2 cellular contexts compared by ENCODE assay signal in the genomic region with DNA sequence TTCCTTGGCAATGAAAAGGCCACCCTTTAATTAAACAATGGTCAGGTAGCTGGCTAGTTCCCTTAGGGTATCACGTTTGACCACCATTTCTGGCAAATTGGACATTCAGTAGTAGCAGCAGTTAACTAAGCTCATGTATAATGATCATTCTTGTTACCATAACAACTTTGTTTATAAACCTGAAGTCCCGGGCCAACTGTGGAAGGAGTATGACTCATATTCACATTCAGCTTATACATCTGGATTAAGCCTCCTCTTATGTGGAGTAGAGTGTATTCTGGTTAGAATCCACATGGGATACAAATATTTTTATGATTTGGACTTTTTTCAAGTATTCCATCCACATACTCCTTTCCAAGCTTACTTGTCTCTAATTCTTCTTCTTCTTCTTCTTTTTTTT.
TF ChIP-seq lines count a peak whose summit lies in the region.

No MANE protein-coding gene starts in this region.

TF ChIP-seq in SK-N-SH treated with all-trans-retinoic acid at 6 μM for 48 hours, 23 proteins besides CTCF, POLR2A, EP300 and RAD21 (continued from another document):
- TF ChIP-seq, protein P1, sequence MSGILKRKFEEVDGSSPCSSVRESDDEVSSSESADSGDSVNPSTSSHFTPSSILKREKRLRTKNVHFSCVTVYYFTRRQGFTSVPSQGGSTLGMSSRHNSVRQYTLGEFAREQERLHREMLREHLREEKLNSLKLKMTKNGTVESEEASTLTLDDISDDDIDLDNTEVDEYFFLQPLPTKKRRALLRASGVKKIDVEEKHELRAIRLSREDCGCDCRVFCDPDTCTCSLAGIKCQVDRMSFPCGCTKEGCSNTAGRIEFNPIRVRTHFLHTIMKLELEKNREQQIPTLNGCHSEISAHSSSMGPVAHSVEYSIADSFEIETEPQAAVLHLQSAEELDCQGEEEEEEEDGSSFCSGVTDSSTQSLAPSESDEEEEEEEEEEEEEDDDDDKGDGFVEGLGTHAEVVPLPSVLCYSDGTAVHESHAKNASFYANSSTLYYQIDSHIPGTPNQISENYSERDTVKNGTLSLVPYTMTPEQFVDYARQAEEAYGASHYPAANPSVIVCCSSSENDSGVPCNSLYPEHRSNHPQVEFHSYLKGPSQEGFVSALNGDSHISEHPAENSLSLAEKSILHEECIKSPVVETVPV (CRISPR knock-in tag; IDR thresholded peaks at IDR 0.05): no peak
- TF ChIP-seq CSDC2 (CRISPR knock-in tag; IDR thresholded peaks at IDR 0.05) (no peak), ZNF70 (CRISPR knock-in tag; IDR thresholded peaks at IDR 0.05) (no peak), ZC3H10 (CRISPR knock-in tag; IDR thresholded peaks at IDR 0.05) (no peak), ZNF565 (CRISPR knock-in tag; conservative IDR thresholded peaks at IDR 0.05; ENCODE audit: low read depth) (no peak), ZFP3 (CRISPR knock-in tag; IDR thresholded peaks at IDR 0.05) (no peak), OSR1 (CRISPR knock-in tag; IDR thresholded peaks at IDR 0.05) (no peak), POU6F1 (CRISPR knock-in tag; IDR thresholded peaks at IDR 0.05; ENCODE audit: borderline replicate concordance, low read depth) (no peak), BACH2 (CRISPR knock-in tag; IDR thresholded peaks at IDR 0.05; ENCODE audit: borderline replicate concordance) (no peak)

TF ChIP-seq in SK-N-SH, 30 proteins besides CTCF, POLR2A, EP300 and RAD21:
- no peak for TF ChIP-seq REST (IDR thresholded peaks at IDR 0.05; ENCODE audit: low read depth, low read length)
- no peak for TF ChIP-seq USF2 (IDR thresholded peaks at IDR 0.05; ENCODE audit: borderline replicate concordance, low read depth, low read length)
- TF ChIP-seq, protein P2, sequence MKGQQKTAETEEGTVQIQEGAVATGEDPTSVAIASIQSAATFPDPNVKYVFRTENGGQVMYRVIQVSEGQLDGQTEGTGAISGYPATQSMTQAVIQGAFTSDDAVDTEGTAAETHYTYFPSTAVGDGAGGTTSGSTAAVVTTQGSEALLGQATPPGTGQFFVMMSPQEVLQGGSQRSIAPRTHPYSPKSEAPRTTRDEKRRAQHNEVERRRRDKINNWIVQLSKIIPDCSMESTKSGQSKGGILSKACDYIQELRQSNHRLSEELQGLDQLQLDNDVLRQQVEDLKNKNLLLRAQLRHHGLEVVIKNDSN (IDR thresholded peaks at IDR 0.05; ENCODE audit: borderline replicate concordance, low read depth): no peak
- no peak for TF ChIP-seq MXI1 (IDR thresholded peaks at IDR 0.05; ENCODE audit: low read depth, low read length)
- TF ChIP-seq, protein P3, sequence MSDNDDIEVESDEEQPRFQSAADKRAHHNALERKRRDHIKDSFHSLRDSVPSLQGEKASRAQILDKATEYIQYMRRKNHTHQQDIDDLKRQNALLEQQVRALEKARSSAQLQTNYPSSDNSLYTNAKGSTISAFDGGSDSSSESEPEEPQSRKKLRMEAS (IDR thresholded peaks at IDR 0.05; ENCODE audit: low read depth): no peak
- TF ChIP-seq IRF3 (IDR thresholded peaks at IDR 0.05; ENCODE audit: low read depth, low read length): no peak
- no peak for TF ChIP-seq RXRA (IDR thresholded peaks at IDR 0.05; ENCODE audit: borderline replicate concordance, low read depth)
- TF ChIP-seq RCOR1 (IDR thresholded peaks at IDR 0.05; ENCODE audit: low read length): no peak
- no peak; the same call in 1 of the 2 replicates for TF ChIP-seq FOSL2 (IDR thresholded peaks at IDR 0.05; ENCODE audit: borderline replicate concordance, low read depth)
- no peak for TF ChIP-seq MEF2A (IDR thresholded peaks at IDR 0.05; ENCODE audit: borderline replicate concordance, low read depth)
- TF ChIP-seq FOXM1 (IDR thresholded peaks at IDR 0.05; ENCODE audit: low read depth): no peak
- TF ChIP-seq, protein P4, sequence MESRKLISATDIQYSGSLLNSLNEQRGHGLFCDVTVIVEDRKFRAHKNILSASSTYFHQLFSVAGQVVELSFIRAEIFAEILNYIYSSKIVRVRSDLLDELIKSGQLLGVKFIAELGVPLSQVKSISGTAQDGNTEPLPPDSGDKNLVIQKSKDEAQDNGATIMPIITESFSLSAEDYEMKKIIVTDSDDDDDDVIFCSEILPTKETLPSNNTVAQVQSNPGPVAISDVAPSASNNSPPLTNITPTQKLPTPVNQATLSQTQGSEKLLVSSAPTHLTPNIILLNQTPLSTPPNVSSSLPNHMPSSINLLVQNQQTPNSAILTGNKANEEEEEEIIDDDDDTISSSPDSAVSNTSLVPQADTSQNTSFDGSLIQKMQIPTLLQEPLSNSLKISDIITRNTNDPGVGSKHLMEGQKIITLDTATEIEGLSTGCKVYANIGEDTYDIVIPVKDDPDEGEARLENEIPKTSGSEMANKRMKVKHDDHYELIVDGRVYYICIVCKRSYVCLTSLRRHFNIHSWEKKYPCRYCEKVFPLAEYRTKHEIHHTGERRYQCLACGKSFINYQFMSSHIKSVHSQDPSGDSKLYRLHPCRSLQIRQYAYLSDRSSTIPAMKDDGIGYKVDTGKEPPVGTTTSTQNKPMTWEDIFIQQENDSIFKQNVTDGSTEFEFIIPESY (IDR thresholded peaks at IDR 0.05; ENCODE audit: borderline replicate concordance, low read depth): no peak
- TF ChIP-seq NRF1 (IDR thresholded peaks at IDR 0.05; ENCODE audit: low read depth, low read length): no peak
- no peak for TF ChIP-seq EZH2phosphoT487 (IDR thresholded peaks at IDR 0.05; ENCODE audit: borderline replicate concordance, low read depth)
- no peak for TF ChIP-seq ELF1 (IDR thresholded peaks at IDR 0.05)
- TF ChIP-seq SIN3A (IDR thresholded peaks at IDR 0.05; ENCODE audit: borderline replicate concordance, low read depth, low read length): no peak
- no peak for TF ChIP-seq CHD2 (IDR thresholded peaks at IDR 0.05; ENCODE audit: low read length, partially characterized antibody)
- no peak for TF ChIP-seq JUND (IDR thresholded peaks at IDR 0.05)
